ENCODE assay signal across 7 cellular contexts in genomic region chr1:228081144-228081543, GRCh38. TPM values are rescaled to one million over a fixed set of nuclear protein-coding genes. Genes with fewer than 3 reads are reported as not detected.
DNase-seq lines count a peak whose midpoint lies in the region; ATAC-seq and TF ChIP-seq lines count a peak whose summit lies in the region.

No MANE protein-coding gene starts in this region.

- peaks cover 6% of the 10 kb centered on the region for H3K27me3 Mint-ChIP-seq in HFFc6 (ENCODE audit: insufficient read depth)
- H3K27me3 Mint-ChIP-seq in activated T-helper 1 cell treated with anti-CD3 and anti-CD28 coated beads, Interleukin-12 subunit alpha, Interleukin-12 subunit beta, Interleukin-2, Interleukin-4 antibody, amounts not matched to agents 30 ng/mL and 10 ng/mL and 1 ng/mL, durations not matched to agents 14 hours and 24 hours and 36 hours (ENCODE audit: insufficient read depth), result no peaks in the 10 kb centered on the region
- no peaks in the 10 kb centered on the region for H3K27me3 Mint-ChIP-seq in stimulated activated naive B cell treated with anti-CD40 and anti-IgM and Interleukin-4, amounts not matched to agents 10 μg/mL and 1 μg/mL and 100 μg/mL, for 72 hours

- peak overlapping the region; percentile 87 for H3K4me3 Mint-ChIP-seq in HFFc6
- peak overlapping the region; percentile 88 for H3K4me3 Mint-ChIP-seq in activated T-helper 1 cell treated with anti-CD3 and anti-CD28 coated beads, Interleukin-12 subunit alpha, Interleukin-12 subunit beta, Interleukin-2, Interleukin-4 antibody, amounts not matched to agents 30 ng/mL and 10 ng/mL and 1 ng/mL, durations not matched to agents 14 hours and 24 hours and 36 hours
- H3K4me3 Mint-ChIP-seq in stimulated activated naive B cell treated with anti-CD40 and anti-IgM and Interleukin-4, amounts not matched to agents 10 μg/mL and 1 μg/mL and 100 μg/mL, for 72 hours, result peak overlapping the region; percentile 94 to 96

- no peaks in the 10 kb centered on the region for H3K9me3 ChIP-seq in iPS-15b (ENCODE audit: control insufficient read depth, insufficient read depth, low read length)

- peaks cover 4% of the 10 kb centered on the region for H3K4me1 ChIP-seq in iPS-15b (ENCODE audit: control insufficient read depth, insufficient read depth, low read length)

- peaks cover 22% of the 10 kb centered on the region for H3K36me3 Mint-ChIP-seq in HFFc6 (ENCODE audit: low read depth)
- H3K36me3 Mint-ChIP-seq in activated T-helper 1 cell treated with anti-CD3 and anti-CD28 coated beads, Interleukin-12 subunit alpha, Interleukin-12 subunit beta, Interleukin-2, Interleukin-4 antibody, amounts not matched to agents 30 ng/mL and 10 ng/mL and 1 ng/mL, durations not matched to agents 14 hours and 24 hours and 36 hours (ENCODE audit: low read depth), result peaks cover 25% of the 10 kb centered on the region
- peaks cover 6 to 36% of the 10 kb centered on the region in 2 donors for H3K36me3 Mint-ChIP-seq in stimulated activated naive B cell treated with anti-CD40 and anti-IgM and Interleukin-4, amounts not matched to agents 10 μg/mL and 1 μg/mL and 100 μg/mL, for 72 hours

- DNase-seq in HFFc6 (no peak), KG1 (lab: John Stamatoyannopoulos, UW) (no peak), NCI-H1092 (lab: John Stamatoyannopoulos, UW) (no peak)
- DNase-seq in activated T-helper 1 cell treated with anti-CD3 and anti-CD28 coated beads, Interleukin-12 subunit alpha, Interleukin-12 subunit beta, Interleukin-2, Interleukin-4 antibody, amounts not matched to agents 30 ng/mL and 10 ng/mL and 1 ng/mL, durations not matched to agents 14 hours and 24 hours and 36 hours (ENCODE audit: low spot score), result no peak
- DNase-seq in stimulated activated naive B cell treated with anti-CD40 and anti-IgM and Interleukin-4, amounts not matched to agents 10 μg/mL and 1 μg/mL and 100 μg/mL, for 72 hours, result no peak

- TF ChIP-seq CTCF in HFFc6 (IDR thresholded peaks at IDR 0.05), result no peak

- intact Hi-C loops in activated T-helper 1 cell treated with anti-CD3 and anti-CD28 coated beads, Interleukin-12 subunit alpha, Interleukin-12 subunit beta, Interleukin-2, Interleukin-4 antibody, amounts not matched to agents 30 ng/mL and 10 ng/mL and 1 ng/mL, durations not matched to agents 14 hours and 24 hours and 36 hours (cut with micrococcal nuclease), result loop anchor here (10.0 kb wide), 1 partner anchor 316 kb away; no protein-coding TSS in a partner anchor

- H3K9me3 Mint-ChIP-seq in HFFc6, result no peaks in the 10 kb centered on the region
- no peaks in the 10 kb centered on the region for H3K9me3 Mint-ChIP-seq in activated T-helper 1 cell treated with anti-CD3 and anti-CD28 coated beads, Interleukin-12 subunit alpha, Interleukin-12 subunit beta, Interleukin-2, Interleukin-4 antibody, amounts not matched to agents 30 ng/mL and 10 ng/mL and 1 ng/mL, durations not matched to agents 14 hours and 24 hours and 36 hours
- H3K9me3 Mint-ChIP-seq in stimulated activated naive B cell treated with anti-CD40 and anti-IgM and Interleukin-4, amounts not matched to agents 10 μg/mL and 1 μg/mL and 100 μg/mL, for 72 hours, result no peaks in the 10 kb centered on the region

- peak overlapping the region; percentile 47 for H3K9ac ChIP-seq in iPS-15b (ENCODE audit: low read depth, low read length)

- peak overlapping the region; percentile 63 for H3K27ac Mint-ChIP-seq in HFFc6
- H3K27ac Mint-ChIP-seq in activated T-helper 1 cell treated with anti-CD3 and anti-CD28 coated beads, Interleukin-12 subunit alpha, Interleukin-12 subunit beta, Interleukin-2, Interleukin-4 antibody, amounts not matched to agents 30 ng/mL and 10 ng/mL and 1 ng/mL, durations not matched to agents 14 hours and 24 hours and 36 hours, result peak overlapping the region; percentile 81
- peak overlapping the region; percentile 42 for H3K27ac Mint-ChIP-seq in stimulated activated naive B cell treated with anti-CD40 and anti-IgM and Interleukin-4, amounts not matched to agents 10 μg/mL and 1 μg/mL and 100 μg/mL, for 72 hours

- H3K27me3 ChIP-seq in iPS-15b (ENCODE audit: control insufficient read depth, insufficient read depth, low read length), result peaks cover 18% of the 10 kb centered on the region

- H3K36me3 ChIP-seq in iPS-15b (ENCODE audit: control insufficient read depth, insufficient read depth, low read length), result no peaks in the 10 kb centered on the region

- ATAC-seq in stimulated activated naive B cell treated with anti-CD40 and anti-IgM and Interleukin-4, amounts not matched to agents 10 μg/mL and 1 μg/mL and 100 μg/mL, for 72 hours (replicated peaks), result no peak
- ATAC-seq in HG03045 (IDR thresholded peaks at IDR 0.05; ENCODE audit: unreplicated experiment), result no peak

- peak overlapping the region; percentile 58 for H3K4me3 ChIP-seq in iPS-15b (ENCODE audit: low read depth, low read length)

- H3K4me1 Mint-ChIP-seq in HFFc6 (ENCODE audit: low read depth), result peaks cover 24% of the 10 kb centered on the region
- peaks cover 27% of the 10 kb centered on the region for H3K4me1 Mint-ChIP-seq in activated T-helper 1 cell treated with anti-CD3 and anti-CD28 coated beads, Interleukin-12 subunit alpha, Interleukin-12 subunit beta, Interleukin-2, Interleukin-4 antibody, amounts not matched to agents 30 ng/mL and 10 ng/mL and 1 ng/mL, durations not matched to agents 14 hours and 24 hours and 36 hours (ENCODE audit: low read depth)
- H3K4me1 Mint-ChIP-seq in stimulated activated naive B cell treated with anti-CD40 and anti-IgM and Interleukin-4, amounts not matched to agents 10 μg/mL and 1 μg/mL and 100 μg/mL, for 72 hours, result peaks cover 34 to 65% of the 10 kb centered on the region in 2 donors

RNA-seq across cellular contexts. Expression of gene ARF1, which starts 1.4 kb away (rescaled TPM):
- total RNA-seq in HFFc6 (2021; fragmentation: NEBNext Ultra II Directional; extraction: Animal tissue kit (Norgen Biotek cat#: 25700)), result 100 to 1,000 TPM; 578 to 615 (median 590) TPM
- total RNA-seq in activated T-helper 1 cell treated with anti-CD3 and anti-CD28 coated beads, Interleukin-12 subunit alpha, Interleukin-12 subunit beta, Interleukin-2, Interleukin-4 antibody, amounts not matched to agents 30 ng/mL and 10 ng/mL and 1 ng/mL, durations not matched to agents 14 hours and 24 hours and 36 hours, result 404 TPM in 2 replicates

RNA-seq across cellular contexts. Expression of gene C1orf35, which starts 22.0 kb away (rescaled TPM):
- 10 to 100 TPM; 10.4 to 17.2 (median 12.5) TPM for total RNA-seq in HFFc6 (2021; fragmentation: NEBNext Ultra II Directional; extraction: Animal tissue kit (Norgen Biotek cat#: 25700))
- total RNA-seq in activated T-helper 1 cell treated with anti-CD3 and anti-CD28 coated beads, Interleukin-12 subunit alpha, Interleukin-12 subunit beta, Interleukin-2, Interleukin-4 antibody, amounts not matched to agents 30 ng/mL and 10 ng/mL and 1 ng/mL, durations not matched to agents 14 hours and 24 hours and 36 hours, result 27.7 and 30.7 TPM in 2 replicates

RNA-seq across cellular contexts. Expression of gene MRPL55, which starts 28.0 kb away (rescaled TPM):
- 10 to 100 TPM; 48.3 to 55.4 (median 49.6) TPM for total RNA-seq in HFFc6 (2021; fragmentation: NEBNext Ultra II Directional; extraction: Animal tissue kit (Norgen Biotek cat#: 25700))
- 53.3 and 61.7 TPM in 2 replicates for total RNA-seq in activated T-helper 1 cell treated with anti-CD3 and anti-CD28 coated beads, Interleukin-12 subunit alpha, Interleukin-12 subunit beta, Interleukin-2, Interleukin-4 antibody, amounts not matched to agents 30 ng/mL and 10 ng/mL and 1 ng/mL, durations not matched to agents 14 hours and 24 hours and 36 hours

RNA-seq across cellular contexts. Expression of gene GUK1, which starts 58.9 kb away (rescaled TPM):
- total RNA-seq in HFFc6 (2021; fragmentation: NEBNext Ultra II Directional; extraction: Animal tissue kit (Norgen Biotek cat#: 25700)), result 100 to 1,000 TPM; 215 to 313 (median 247) TPM
- total RNA-seq in activated T-helper 1 cell treated with anti-CD3 and anti-CD28 coated beads, Interleukin-12 subunit alpha, Interleukin-12 subunit beta, Interleukin-2, Interleukin-4 antibody, amounts not matched to agents 30 ng/mL and 10 ng/mL and 1 ng/mL, durations not matched to agents 14 hours and 24 hours and 36 hours, result 201 and 202 TPM in 2 replicates
